In the genomic region with DNA sequence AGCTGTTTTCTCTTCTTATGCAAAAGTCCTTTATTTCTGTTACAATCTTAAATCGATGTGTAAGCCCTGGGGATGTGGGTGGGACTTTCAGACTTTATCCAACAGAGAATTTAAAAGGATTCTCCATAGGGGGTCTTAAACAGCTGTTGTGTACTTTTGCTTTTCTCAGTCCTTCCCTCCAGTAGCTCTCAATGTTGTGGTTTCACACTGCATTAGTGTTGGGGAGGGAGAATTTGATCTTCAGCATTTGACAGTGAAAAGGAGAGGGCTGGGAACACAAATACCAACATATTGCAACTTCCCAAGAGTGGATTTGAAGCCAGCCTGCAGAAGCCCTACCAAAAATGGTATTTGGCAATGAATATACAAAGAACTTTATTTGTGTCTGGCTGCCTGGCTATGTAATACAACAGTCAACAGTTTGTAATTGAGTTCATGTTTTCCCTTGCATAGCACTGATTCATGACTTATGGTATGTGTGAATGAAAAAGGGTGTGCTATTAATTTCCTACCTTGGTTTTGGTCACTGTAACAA, we compare ENCODE assay signal across 13 cellular contexts.
DNase-seq lines count a peak whose midpoint lies in the region; ATAC-seq and TF ChIP-seq lines count a peak whose summit lies in the region.
"Had no signal": no experiment of that assay in that cellular context is flagged by ENCODE, and none has a peak within 500 bp of the region (broad histone marks: within the 10 kb centered on the region; RNA-seq: fewer than 3 reads in every experiment).

No MANE protein-coding gene starts in this region.

- no peak overlapping the region for H3K4me3 Mint-ChIP-seq in type B pancreatic cell
- H3K4me3 Mint-ChIP-seq: IgD-negative memory B cell, memory B cell had no signal

- H3K27ac ChIP-seq in SJCRH30 = peak overlapping the region; percentile 94
- H3K27ac ChIP-seq: esophagus muscularis mucosa had no signal

- DNase-seq in NCI-H2171 treated with DMSO at 0.1 percent for 48 hours (lab: John Stamatoyannopoulos, UW) (peak; percentile 31), NCI-H2171 (lab: John Stamatoyannopoulos, UW) (no peak), SJCRH30 (peak; percentile 90 to 99), foreskin fibroblast (peak; percentile 56 to 76), type B pancreatic cell (ENCODE audit: extremely low spot score, unreplicated experiment) (no peak), amniotic stem cell (lab: John Stamatoyannopoulos, UW) (no peak)
- DNase-seq: anterior cingulate cortex, NCI-H510A had no signal

- H3K4me1 Mint-ChIP-seq in type B pancreatic cell (ENCODE audit: unreplicated experiment) = peaks cover 39% of the 10 kb centered on the region
- H3K4me1 Mint-ChIP-seq: IgD-negative memory B cell, memory B cell had no signal

- peaks cover 9% of the 10 kb centered on the region for H3K36me3 Mint-ChIP-seq in type B pancreatic cell
- H3K36me3 Mint-ChIP-seq: IgD-negative memory B cell, memory B cell had no signal

- peak overlapping the region; percentile 33 for H3K27ac Mint-ChIP-seq in type B pancreatic cell
- H3K27ac Mint-ChIP-seq: IgD-negative memory B cell, memory B cell had no signal

- no peaks in the 10 kb centered on the region for H3K9me3 Mint-ChIP-seq in type B pancreatic cell
- H3K9me3 Mint-ChIP-seq: IgD-negative memory B cell, memory B cell had no signal

- H3K27me3 ChIP-seq in SJCRH30 = no peaks in the 10 kb centered on the region
- H3K27me3 ChIP-seq: esophagus muscularis mucosa had no signal

- peaks cover 3% of the 10 kb centered on the region for H3K27me3 Mint-ChIP-seq in type B pancreatic cell

- H3K36me3 ChIP-seq in SJCRH30 = peaks cover 70% of the 10 kb centered on the region

- TF ChIP-seq CTCF in foreskin fibroblast (IDR thresholded peaks at IDR 0.05; ENCODE audit: low read depth, low read length) (no peak), type B pancreatic cell (conservative IDR thresholded peaks at IDR 0.05) (no peak)

- H3K4me3 ChIP-seq in SJCRH30 (no peak overlapping the region), foreskin fibroblast (ENCODE audit: low read depth in 1 of 2, low read length in 2 of 2) (no peak overlapping the region)
- H3K4me3 ChIP-seq: esophagus muscularis mucosa had no signal

- ATAC-seq in GM18498 (IDR thresholded peaks at IDR 0.05; ENCODE audit: unreplicated experiment) (no peak), GM18861 (IDR thresholded peaks at IDR 0.05; ENCODE audit: unreplicated experiment) (no peak)

- peaks cover 65% of the 10 kb centered on the region for H3K4me1 ChIP-seq in SJCRH30

- H3K9me3 ChIP-seq in SJCRH30 (replicated peaks) = no peaks in the 10 kb centered on the region
- H3K9me3 ChIP-seq: esophagus muscularis mucosa had no signal

Comparison
In these comparisons a context has a peak if more than half of its experiments do, and no peak if none do; other contexts are left out.
1. DNase-seq: peak in NCI-H2171 treated with DMSO at 0.1 percent for 48 hours (single experiment), SJCRH30 (2 of 2) and foreskin fibroblast (2 of 2); none in NCI-H2171 (single experiment), type B pancreatic cell (single experiment) and amniotic stem cell (single experiment).